Comparison of ENCODE assay signal across 8 cellular contexts in genomic region chrX:30971761-30972603, GRCh38.
A peak's percentile ranks its signal among the peaks of the same experiment; 100 is the strongest.
DNase-seq lines count a peak whose midpoint lies in the region; ATAC-seq, FAIRE-seq and TF ChIP-seq lines count a peak whose summit lies in the region.

No MANE protein-coding gene starts in this region.

- H3K27me3 ChIP-seq in KMS-11 (ENCODE audit: insufficient read depth, low read depth) (no peaks in the 10 kb centered on the region), endocrine pancreas (ENCODE audit: control insufficient read depth, insufficient read depth, low read length) (no peaks in the 10 kb centered on the region), upper lobe of right lung (no peaks in the 10 kb centered on the region)

- H3K27ac Mint-ChIP-seq in T-helper 17 cell, result peak overlapping the region; percentile 11
- H3K27ac Mint-ChIP-seq in mesothelial cell of epicardium, result peak overlapping the region; percentile 57

- no peak for TF ChIP-seq POLR2A in H54 (IDR thresholded peaks at IDR 0.05; ENCODE audit: low read depth, low read length)

- TF ChIP-seq CTCF in KMS-11 (conservative IDR thresholded peaks at IDR 0.05; ENCODE audit: low read depth, low read length) (peak; percentile 63), mesothelial cell of epicardium (IDR thresholded peaks at IDR 0.05; ENCODE audit: unreplicated experiment) (no peak), upper lobe of right lung (IDR thresholded peaks at IDR 0.05) (peak; percentile 60)

- H3K9me3 ChIP-seq in T-helper 17 cell (ENCODE audit: control insufficient read depth, low read length, poor library complexity, severe bottlenecking), result no peaks in the 10 kb centered on the region
- no peaks in the 10 kb centered on the region for H3K9me3 ChIP-seq in endocrine pancreas (ENCODE audit: control insufficient read depth, low read length)
- H3K9me3 ChIP-seq in upper lobe of right lung, result no peaks in the 10 kb centered on the region

- no peaks in the 10 kb centered on the region for H3K36me3 Mint-ChIP-seq in T-helper 17 cell (ENCODE audit: low read depth)
- no peaks in the 10 kb centered on the region for H3K36me3 Mint-ChIP-seq in mesothelial cell of epicardium

- DNase-seq in activated gamma-delta T cell treated with Interleukin-2 at 50 U/mL for 16 hours (peak; percentile 6), activated gamma-delta T cell (lab: John Stamatoyannopoulos, UW) (no peak), H54 (ENCODE audit: insufficient read length, low spot score) (peak; percentile 2), T-helper 17 cell (peak in 1 of 3 donors; percentile 8), mesothelial cell of epicardium (ENCODE audit: low spot score in 2 of 2, unreplicated experiment in 2 of 2) (no peak), upper lobe of right lung (no peak)

- ATAC-seq in T-helper 17 cell, result peak; percentile 77
- ATAC-seq in upper lobe of right lung, result peak; percentile 87

- H3K4me1 Mint-ChIP-seq in T-helper 17 cell (peaks cover 10% of the 10 kb centered on the region), mesothelial cell of epicardium (peaks cover 6% of the 10 kb centered on the region)

- H3K4me2 ChIP-seq in KMS-11, result peak overlapping the region; percentile 33; the same call in 1 of the 2 replicates

- intact Hi-C loops in upper lobe of right lung (cut with DNase I), result no loop called here

- no peaks in the 10 kb centered on the region for H4K20me1 ChIP-seq in KMS-11 (ENCODE audit: insufficient read depth)

- H3K79me2 ChIP-seq in KMS-11 (ENCODE audit: insufficient read depth, low read depth), result no peaks in the 10 kb centered on the region

- no peaks in the 10 kb centered on the region for H3K36me3 ChIP-seq in KMS-11 (ENCODE audit: insufficient read depth)
- no peaks in the 10 kb centered on the region for H3K36me3 ChIP-seq in endocrine pancreas (ENCODE audit: control insufficient read depth, insufficient read depth, low read length)
- no peaks in the 10 kb centered on the region for H3K36me3 ChIP-seq in upper lobe of right lung

- no peak for FAIRE-seq in H54 (lab: Jason Lieb, UNC)

- no peaks in the 10 kb centered on the region for H3K27me3 Mint-ChIP-seq in T-helper 17 cell
- peaks cover 2% of the 10 kb centered on the region for H3K27me3 Mint-ChIP-seq in mesothelial cell of epicardium (ENCODE audit: low read depth)

- H3K4me1 ChIP-seq in KMS-11 (ENCODE audit: low read depth, poor library complexity, severe bottlenecking), result no peaks in the 10 kb centered on the region
- H3K4me1 ChIP-seq in endocrine pancreas (ENCODE audit: control insufficient read depth, insufficient read depth, low read length), result no peaks in the 10 kb centered on the region
- no peaks in the 10 kb centered on the region for H3K4me1 ChIP-seq in upper lobe of right lung

- 0 out of 2 replicates have a peak overlapping the region, but pooled peaks have one; percentile 19 for H3K9ac ChIP-seq in KMS-11
- H3K9ac ChIP-seq in endocrine pancreas (ENCODE audit: control insufficient read depth, insufficient read depth, low read length), result no peak overlapping the region

- H3K27ac ChIP-seq in KMS-11 (no peak overlapping the region), upper lobe of right lung (no peak overlapping the region)

- H3K4me3 Mint-ChIP-seq in T-helper 17 cell (peak overlapping the region; percentile 79), mesothelial cell of epicardium (peak overlapping the region; percentile 58)

- H2AFZ ChIP-seq in KMS-11 (ENCODE audit: low read depth), result peak overlapping the region; percentile 69

- H3K4me3 ChIP-seq in KMS-11 (IDR thresholded peaks at IDR 0.05; ENCODE audit: insufficient read depth, low read depth, low read length) (no peak overlapping the region), endocrine pancreas (ENCODE audit: control insufficient read depth, insufficient read depth, low read length) (peak overlapping the region; percentile 59), upper lobe of right lung (peak overlapping the region; percentile 26)

- peaks cover 31% of the 10 kb centered on the region for H3K9me3 Mint-ChIP-seq in mesothelial cell of epicardium

Comparison
In these comparisons a context has a peak if more than half of its experiments do, and no peak if none do; other contexts are left out.
1. DNase-seq: peak in activated gamma-delta T cell treated with Interleukin-2 at 50 U/mL for 16 hours (single experiment) and H54 (single experiment); none in activated gamma-delta T cell (single experiment), mesothelial cell of epicardium (0 of 2) and upper lobe of right lung (single experiment).